Comparison of ENCODE assay signal across 8 cellular contexts in the genomic region with DNA sequence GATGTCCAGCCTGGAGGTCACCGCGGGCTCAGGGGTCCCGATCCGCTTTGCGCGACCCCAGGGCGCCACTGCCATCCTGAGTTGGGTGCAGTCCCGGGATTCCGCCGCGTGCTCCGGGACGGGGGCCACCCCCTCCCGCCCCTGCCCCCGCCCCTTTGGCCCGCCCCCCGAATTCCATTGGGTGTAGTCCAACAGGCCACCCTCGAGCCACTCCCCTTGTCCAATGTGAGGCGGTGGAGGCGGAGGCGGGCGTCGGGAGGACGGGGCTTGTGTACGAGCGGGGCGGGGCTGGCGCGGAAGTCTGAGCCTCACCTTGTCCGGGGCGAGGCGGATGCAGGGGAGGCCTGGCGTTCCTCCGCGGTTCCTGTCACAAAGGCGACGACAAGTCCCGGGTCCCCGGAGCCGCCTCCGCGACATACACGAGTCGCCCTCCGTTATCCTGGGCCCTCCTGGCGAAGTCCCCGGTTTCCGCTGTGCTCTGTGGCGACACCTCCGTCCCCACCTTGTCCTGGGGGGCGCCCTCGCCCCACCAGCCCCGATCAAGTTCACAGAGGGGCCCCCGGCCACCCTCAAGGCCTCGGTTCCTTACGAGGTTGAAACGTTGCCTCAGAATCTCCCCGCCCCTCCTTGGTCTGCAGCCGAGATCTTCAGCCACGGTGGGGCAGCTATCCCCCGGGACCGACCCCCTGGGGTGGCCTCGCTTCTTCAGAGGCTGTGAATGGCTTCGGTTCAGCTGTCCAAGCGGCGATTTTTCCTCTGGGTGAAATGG. TPM values are rescaled to one million over a fixed set of nuclear protein-coding genes. Genes with fewer than 3 reads are reported as not detected.
A peak's percentile ranks its signal among the peaks of the same experiment; 100 is the strongest.
DNase-seq lines count a peak whose midpoint lies in the region; ATAC-seq, FAIRE-seq and TF ChIP-seq lines count a peak whose summit lies in the region.

No MANE protein-coding gene starts in this region.

- no peaks in the 10 kb centered on the region for H3K9me2 ChIP-seq in SU-DHL-6 (replicated peaks; ENCODE audit: insufficient read depth, low read length)

- no peaks in the 10 kb centered on the region for H3K9me3 Mint-ChIP-seq in activated naive CD8-positive, alpha-beta T cell treated with anti-CD3 and anti-CD28 coated beads, Interleukin-2, amount 50 U/mL, for 24 hours

- DNase-seq in GM10266 (ENCODE audit: extremely low spot score) (peak; percentile 91), NCI-H1417 (lab: John Stamatoyannopoulos, UW) (peak; percentile 91 to 97 (median 96)), cardiac muscle cell (ENCODE audit: low read depth in 1 of 2, low spot score in 1 of 2) (peak; percentile 98 to 99), pancreas (peak; percentile 96 to 100 (median 99)), thyroid gland (peak; percentile 99)
- DNase-seq in activated naive CD8-positive, alpha-beta T cell treated with anti-CD3 and anti-CD28 coated beads, Interleukin-2, amount 50 U/mL, for 24 hours, result peak; percentile 98

- peaks cover 9% of the 10 kb centered on the region; the same call in 1 of the 2 replicates for H3F3A ChIP-seq in SU-DHL-6 (ENCODE audit: insufficient read depth)

- H3K4me1 Mint-ChIP-seq in activated naive CD8-positive, alpha-beta T cell treated with anti-CD3 and anti-CD28 coated beads, Interleukin-2, amount 50 U/mL, for 24 hours, result peaks cover 54% of the 10 kb centered on the region

- 1% methylated on average over 64 to 66 of the region's 66 CpGs for WGBS in pancreas, 2 donors
- 2 to 3% methylated on average over 5 to 33 of the region's 66 CpGs for WGBS in thyroid gland, 2 donors

- TF ChIP-seq CTCF in GM10266 (IDR thresholded peaks at IDR 0.05; ENCODE audit: control insufficient read depth, insufficient read depth, low read depth, missing control alignments) (no peak), SU-DHL-6 (IDR thresholded peaks at IDR 0.05; ENCODE audit: insufficient read depth, low read length, poor library complexity, severe bottlenecking) (no peak), cardiac muscle cell (IDR thresholded peaks at IDR 0.05; ENCODE audit: low read depth, low read length) (no peak), pancreas (IDR thresholded peaks at IDR 0.05) (no peak), thyroid gland (IDR thresholded peaks at IDR 0.05) (no peak)

- H3K27me3 Mint-ChIP-seq in activated naive CD8-positive, alpha-beta T cell treated with anti-CD3 and anti-CD28 coated beads, Interleukin-2, amount 50 U/mL, for 24 hours, result no peaks in the 10 kb centered on the region

- H3K79me2 ChIP-seq in SU-DHL-6 (ENCODE audit: insufficient read depth, low read length), result peaks cover 50% of the 10 kb centered on the region

- H3K36me3 Mint-ChIP-seq in activated naive CD8-positive, alpha-beta T cell treated with anti-CD3 and anti-CD28 coated beads, Interleukin-2, amount 50 U/mL, for 24 hours (ENCODE audit: low read depth), result peaks cover 27% of the 10 kb centered on the region

- intact Hi-C loops in pancreas (cut with DNase I) (no loop called here), thyroid gland (cut with DNase I) (no loop called here)

- H3K27ac ChIP-seq in SU-DHL-6 (ENCODE audit: low read depth, low read length) (peak overlapping the region; percentile 91), cardiac muscle cell (peak overlapping the region; percentile 100), pancreas (peak overlapping the region; percentile 94 to 98 (median 96)), thyroid gland (peak overlapping the region; percentile 82 to 99 (median 97))

- H3K9me3 ChIP-seq in SU-DHL-6 (ENCODE audit: insufficient read depth, low read length), result no peaks in the 10 kb centered on the region
- no peaks in the 10 kb centered on the region for H3K9me3 ChIP-seq in cardiac muscle cell (ENCODE audit: low read depth)
- H3K9me3 ChIP-seq in pancreas, result no peaks in the 10 kb centered on the region
- H3K9me3 ChIP-seq in thyroid gland, result no peaks in the 10 kb centered on the region

- H3K27me3 ChIP-seq in SU-DHL-6 (ENCODE audit: low read length) (no peaks in the 10 kb centered on the region), cardiac muscle cell (no peaks in the 10 kb centered on the region), pancreas (no peaks in the 10 kb centered on the region), thyroid gland (no peaks in the 10 kb centered on the region)

- peak; percentile 78 for ATAC-seq in HG02678 (IDR thresholded peaks at IDR 0.05; ENCODE audit: unreplicated experiment)
- peak; percentile 88 for ATAC-seq in activated naive CD8-positive, alpha-beta T cell treated with anti-CD3 and anti-CD28 coated beads, Interleukin-2, amount 50 U/mL, for 24 hours
- ATAC-seq in pancreas, result peak; percentile 73 to 81 (median 76)

- no peak for FAIRE-seq in pancreas (lab: Jason Lieb, UNC)

- H3K4me1 ChIP-seq in cardiac muscle cell (ENCODE audit: low read depth) (peaks cover 23% of the 10 kb centered on the region), pancreas (peaks cover 25 to 64% (median 56%) of the 10 kb centered on the region in 3 donors), thyroid gland (peaks cover 51 to 61% of the 10 kb centered on the region in 2 donors)

- H3K9ac ChIP-seq in SU-DHL-6 (ENCODE audit: low read length), result peak overlapping the region; percentile 83

- peak overlapping the region; percentile 97 for H3K27ac Mint-ChIP-seq in activated naive CD8-positive, alpha-beta T cell treated with anti-CD3 and anti-CD28 coated beads, Interleukin-2, amount 50 U/mL, for 24 hours

- peak overlapping the region; percentile 73 for H3K4me3 ChIP-seq in SU-DHL-6 (ENCODE audit: insufficient read depth, low read length, poor library complexity, severe bottlenecking)
- H3K4me3 ChIP-seq in cardiac muscle cell, result peak overlapping the region; percentile 95
- H3K4me3 ChIP-seq in pancreas, result peak overlapping the region; percentile 40 to 74 (median 61)
- H3K4me3 ChIP-seq in thyroid gland (replicated peaks in 1 of 3), result peak overlapping the region; percentile 21 to 88 (median 57)

- peak overlapping the region; percentile 93 for H3K4me2 ChIP-seq in SU-DHL-6 (ENCODE audit: low read depth, low read length, poor library complexity, severe bottlenecking)

- no peak overlapping the region for H2AFZ ChIP-seq in SU-DHL-6 (ENCODE audit: low read depth, low read length, severe bottlenecking)

- TF ChIP-seq POLR2A in thyroid gland (IDR thresholded peaks at IDR 0.05), result peak; percentile 77 to 95

- H4K20me1 ChIP-seq in SU-DHL-6 (ENCODE audit: low read depth, low read length), result peaks cover 21% of the 10 kb centered on the region; the same call in 1 of the 2 replicates

- peak overlapping the region; percentile 90 for H3K4me3 Mint-ChIP-seq in activated naive CD8-positive, alpha-beta T cell treated with anti-CD3 and anti-CD28 coated beads, Interleukin-2, amount 50 U/mL, for 24 hours

- H3K36me3 ChIP-seq in SU-DHL-6 (ENCODE audit: low read length) (0 out of 2 replicates have a peak, but pooled peaks cover 4% of the 10 kb centered on the region), cardiac muscle cell (peaks cover 11% of the 10 kb centered on the region), pancreas (no peaks in the 10 kb centered on the region), thyroid gland (no peaks in the 10 kb centered on the region)

RNA-seq across cellular contexts. Expression of gene LDLR, which starts 1.2 kb away (rescaled TPM):
- total RNA-seq in cardiac muscle cell (98.6 and 120 TPM in 2 replicates), pancreas (10 to 100 TPM in 5 of 6 donors, 1 to 10 TPM in 1; 8.9 to 43.4 (median 26.5) TPM), thyroid gland (10 to 100 TPM in 3 of 4 donors, 1 to 10 TPM in 1; 8.7 to 39.1 (median 20.3) TPM)
- polyA plus RNA-seq in cardiac muscle cell (57.8 and 107 TPM in 2 replicates), pancreas (10 to 100 TPM; 24.7 to 41.2 TPM)

Comparison
In these comparisons a context has a peak if more than half of its experiments do, and no peak if none do; other contexts are left out.
1. Peak in every context shown above with its lines: DNase-seq, ATAC-seq, H3K4me3 ChIP-seq and H3K27ac ChIP-seq.